13 cellular contexts compared by ENCODE assay signal in genomic region chr13:24233351-24233901, GRCh38.
DNase-seq lines count a peak whose midpoint lies in the region; ATAC-seq and TF ChIP-seq lines count a peak whose summit lies in the region.
"Had no signal": no experiment of that assay in that cellular context is flagged by ENCODE, and none has a peak within 500 bp of the region (broad histone marks: within the 10 kb centered on the region; RNA-seq: fewer than 3 reads in every experiment).

No MANE protein-coding gene starts in this region.

- H4K20me1 ChIP-seq in Loucy (ENCODE audit: insufficient read depth, low read length, poor library complexity, severe bottlenecking) = no peaks in the 10 kb centered on the region

- POLR2A ChIA-PET in AG04450 (lab: Yijun Ruan, JAX) = interaction anchor here (0.6 kb wide), 1 partner anchor 223 kb away, joined by 5 read pairs; no protein-coding TSS in a partner anchor

- H3K4me1 ChIP-seq in Loucy (ENCODE audit: insufficient read depth, low read length, poor library complexity, severe bottlenecking) = peaks cover 3% of the 10 kb centered on the region
- H3K4me1 ChIP-seq: colonic mucosa had no signal

- ATAC-seq in omental fat pad (ENCODE audit: low FRiP score) = peak; percentile 51
- ATAC-seq: K562 had no signal

- H3F3A ChIP-seq in Loucy (ENCODE audit: low read depth) = no peaks in the 10 kb centered on the region

- no peaks in the 10 kb centered on the region for H3K9me3 ChIP-seq in AG04450 (ENCODE audit: control insufficient read depth, insufficient read depth, low read length)
- H3K9me3 ChIP-seq in Loucy (ENCODE audit: insufficient read depth, low read depth, low read length) = no peaks in the 10 kb centered on the region
- H3K9me3 ChIP-seq: colonic mucosa had no signal

- H3K27me3 ChIP-seq in AG04450 (ENCODE audit: control insufficient read depth, insufficient read depth, low read length) (no peaks in the 10 kb centered on the region), Loucy (ENCODE audit: insufficient read depth, low read length, poor library complexity, severe bottlenecking) (no peaks in the 10 kb centered on the region)
- H3K27me3 ChIP-seq: colonic mucosa had no signal

- H3K9ac ChIP-seq in Loucy (ENCODE audit: low read depth, low read length, poor library complexity, severe bottlenecking) = no peak overlapping the region

- H3K36me3 ChIP-seq in Loucy (ENCODE audit: insufficient read depth, low read length) = no peaks in the 10 kb centered on the region
- H3K36me3 ChIP-seq: colonic mucosa had no signal

- H3K4me3 ChIP-seq in AG04450 (ENCODE audit: low read depth, low read length) = peak overlapping the region; percentile 38
- H3K4me3 ChIP-seq in Loucy (ENCODE audit: low read length, poor library complexity, severe bottlenecking) = no peak overlapping the region
- H3K4me3 ChIP-seq in choroid plexus epithelial cell (ENCODE audit: low read depth, low read length) = peak overlapping the region; percentile 38
- H3K4me3 ChIP-seq: colonic mucosa, K562 had no signal

- no peaks in the 10 kb centered on the region for H3K9me2 ChIP-seq in Loucy (replicated peaks; ENCODE audit: low read depth, low read length)

- CTCF ChIA-PET in AG04450 (lab: Charles Lee) = interaction anchor here (1.2 to 4.6 kb wide), 3 partner anchors 14 to 273 kb away, joined by 3 to 28 read pairs (median 4); no protein-coding TSS in a partner anchor

- DNase-seq in AG04450 (ENCODE audit: low read depth, low spot score) (peak; percentile 16), choroid plexus epithelial cell (ENCODE audit: low read depth) (peak; percentile 94), omental fat pad (ENCODE audit: low spot score) (no peak), NCI-H2081 treated with DMSO at 0.1 percent for 48 hours (lab: John Stamatoyannopoulos, UW) (no peak), DMS53 (lab: John Stamatoyannopoulos, UW) (no peak), NCI-H82 treated with DMSO at 0.1 percent for 48 hours (lab: John Stamatoyannopoulos, UW; ENCODE audit: unreplicated experiment) (no peak), GM20000 (ENCODE audit: low spot score) (no peak)
- DNase-seq: activated CD4-positive, alpha-beta T cell treated with anti-CD3 and anti-CD28 coated beads, Interleukin-2, amount 50 U/mL, for 1 hour; colonic mucosa; NCI-H345; SIG-M5 had no signal

- H2AFZ ChIP-seq in Loucy (ENCODE audit: low read length) = no peak overlapping the region

- no peak for TF ChIP-seq CTCF in AG04450 (IDR thresholded peaks at IDR 0.05; ENCODE audit: low read depth, low read length)
- TF ChIP-seq CTCF in Loucy (conservative IDR thresholded peaks at IDR 0.05; ENCODE audit: low read length) = no peak
- TF ChIP-seq CTCF in choroid plexus epithelial cell (conservative IDR thresholded peaks at IDR 0.05; ENCODE audit: low read depth, low read length) = no peak
- TF ChIP-seq CTCF in omental fat pad (IDR thresholded peaks at IDR 0.05) = no peak
- TF ChIP-seq CTCF in GM20000 (IDR thresholded peaks at IDR 0.05; ENCODE audit: extremely low read depth, missing control alignments) = no peak

- peaks cover 18% of the 10 kb centered on the region; the same call in 1 of the 2 replicates for H3K79me2 ChIP-seq in Loucy (ENCODE audit: insufficient read depth, low read length)

- peak overlapping the region; percentile 20 for H3K4me2 ChIP-seq in Loucy (ENCODE audit: low read depth, low read length, poor library complexity, severe bottlenecking)

- no peak overlapping the region for H3K27ac ChIP-seq in AG04450 (ENCODE audit: low read depth, low read length)
- H3K27ac ChIP-seq: colonic mucosa had no signal

Comparison
In these comparisons a context has a peak if more than half of its experiments do, and no peak if none do; other contexts are left out.
1. DNase-seq: peak in AG04450 (single experiment) and choroid plexus epithelial cell (single experiment); none in omental fat pad (single experiment), NCI-H2081 treated with DMSO at 0.1 percent for 48 hours (single experiment), DMS53 (single experiment), NCI-H82 treated with DMSO at 0.1 percent for 48 hours (single experiment) and GM20000 (single experiment).